Comparison of ENCODE assay signal across 16 cellular contexts in genomic region chr5:168637793-168638192, GRCh38. TPM values are rescaled to one million over a fixed set of nuclear protein-coding genes. Genes with fewer than 3 reads are reported as not detected.
DNase-seq lines count a peak whose midpoint lies in the region; ATAC-seq and TF ChIP-seq lines count a peak whose summit lies in the region.
"Had no signal": no experiment of that assay in that cellular context is flagged by ENCODE, and none has a peak within 500 bp of the region (broad histone marks: within the 10 kb centered on the region; RNA-seq: fewer than 3 reads in every experiment).

No MANE protein-coding gene starts in this region.

- no peak overlapping the region for H2BK15ac ChIP-seq in H9 (ENCODE audit: low read depth, low read length)

- no peak overlapping the region for H3K56ac ChIP-seq in H9 (ENCODE audit: insufficient read length, low read depth, low read length)

- no peak overlapping the region for H3K4me3 Mint-ChIP-seq in H9
- H3K4me3 Mint-ChIP-seq in stimulated activated memory B cell treated with anti-CD40 and anti-IgM and Interleukin-4, amounts not matched to agents 10 μg/mL and 1 μg/mL and 100 μg/mL, for 72 hours: no peak overlapping the region
- H3K4me3 Mint-ChIP-seq: CD14-positive monocyte; CD4-positive, alpha-beta memory T cell; GM23338 had no signal

- no peak overlapping the region for H3K18ac ChIP-seq in H9 (ENCODE audit: insufficient read length, low read depth, low read length)

- H3K14ac ChIP-seq in H9 (ENCODE audit: insufficient read depth, low read length): no peak overlapping the region

- H3K23me2 ChIP-seq in H9 (ENCODE audit: insufficient read length, low read depth, low read length, poor library complexity, severe bottlenecking): no peaks in the 10 kb centered on the region

- no peak for DNase-seq in H9
- DNase-seq in RWPE2 (ENCODE audit: low spot score): no peak
- DNase-seq in foreskin melanocyte: peak; percentile 10
- no peak for DNase-seq in tibial artery
- DNase-seq in left colon: no peak
- DNase-seq: 8988T; Calu3; CD4-positive, alpha-beta memory T cell; DMS79 treated with DMSO at 0.1 percent for 48 hours; GF-D8; H7 had no signal

- H3K4me2 ChIP-seq in H9 (ENCODE audit: insufficient read depth, insufficient read length, low read length): no peak overlapping the region
- H3K4me2 ChIP-seq: BLaER1, GM23338 had no signal

- H2AFZ ChIP-seq in H9 (ENCODE audit: low read length): no peak overlapping the region
- H2AFZ ChIP-seq: GM23338 had no signal

- no peak overlapping the region for H3T11ph ChIP-seq in H9 (ENCODE audit: low read length)

- peak overlapping the region in 2 of 3 experiments; percentile 39 to 66; a peak in 3 of 7 replicates for H3K27ac Mint-ChIP-seq in H9
- H3K27ac Mint-ChIP-seq in stimulated activated memory B cell treated with anti-CD40 and anti-IgM and Interleukin-4, amounts not matched to agents 10 μg/mL and 1 μg/mL and 100 μg/mL, for 72 hours: no peak overlapping the region
- H3K27ac Mint-ChIP-seq: CD14-positive monocyte; CD4-positive, alpha-beta memory T cell; GM23338 had no signal

- H2BK20ac ChIP-seq in H9 (ENCODE audit: low read depth, low read length, poor library complexity, severe bottlenecking): no peak overlapping the region

- WGBS in H9 (ENCODE audit: extremely low coverage, insufficient read length, low lambda C conversion rate): no CpG with 5 or more reads among the region's 1 CpG

- H2BK5ac ChIP-seq in H9 (ENCODE audit: insufficient read length, low read length): no peak overlapping the region

- no peaks in the 10 kb centered on the region for H4K20me1 ChIP-seq in H9 (ENCODE audit: control insufficient read depth, insufficient read depth, insufficient read length)
- H4K20me1 ChIP-seq: BLaER1 had no signal

- H3K4me1 Mint-ChIP-seq in H9: peaks cover 13 to 16% of the 10 kb centered on the region in 2 experiments
- no peaks in the 10 kb centered on the region for H3K4me1 Mint-ChIP-seq in stimulated activated memory B cell treated with anti-CD40 and anti-IgM and Interleukin-4, amounts not matched to agents 10 μg/mL and 1 μg/mL and 100 μg/mL, for 72 hours
- H3K4me1 Mint-ChIP-seq: CD14-positive monocyte; CD4-positive, alpha-beta memory T cell; GM23338 had no signal

- H3K27ac ChIP-seq in H9 (ENCODE audit: insufficient read length, low read depth, low read length) (no peak overlapping the region), RWPE2 (ENCODE audit: poor library complexity, severe bottlenecking) (no peak overlapping the region), tibial artery (no peak overlapping the region)
- H3K27ac ChIP-seq: BLaER1 had no signal

- H3K36me3 Mint-ChIP-seq in H9 (ENCODE audit: insufficient read depth in 1 of 3, low read depth in 3 of 3): peaks cover 0 to 17% (median 0%) of the 10 kb centered on the region in 3 experiments; a peak in 4 of 7 replicates
- H3K36me3 Mint-ChIP-seq in stimulated activated memory B cell treated with anti-CD40 and anti-IgM and Interleukin-4, amounts not matched to agents 10 μg/mL and 1 μg/mL and 100 μg/mL, for 72 hours: no peaks in the 10 kb centered on the region
- H3K36me3 Mint-ChIP-seq: CD14-positive monocyte; CD4-positive, alpha-beta memory T cell had no signal

- H2BK12ac ChIP-seq in H9 (ENCODE audit: insufficient read length, low read depth, low read length): no peak overlapping the region

- intact Hi-C loops in tibial artery (cut with DNase I; ENCODE audit: low total_unique reads) (no loop called here), left colon (cut with DNase I, micrococcal nuclease) (no loop called here)

- no peak overlapping the region for H3K4me3 ChIP-seq in RWPE2 (ENCODE audit: severe bottlenecking)
- no peak overlapping the region for H3K4me3 ChIP-seq in tibial artery
- H3K4me3 ChIP-seq: BLaER1, GM23338 had no signal

- H3K79me2 ChIP-seq in H9 (ENCODE audit: insufficient read depth, low read length): no peaks in the 10 kb centered on the region

- H3K4me1 ChIP-seq in H9 (ENCODE audit: insufficient read depth, low read length) (no peaks in the 10 kb centered on the region), RWPE2 (ENCODE audit: insufficient read depth, poor library complexity, severe bottlenecking) (no peaks in the 10 kb centered on the region), tibial artery (no peaks in the 10 kb centered on the region)
- H3K4me1 ChIP-seq: BLaER1 had no signal

- no peak overlapping the region for H3K23ac ChIP-seq in H9 (ENCODE audit: insufficient read length, low read depth, low read length)

- peaks cover 4% of the 10 kb centered on the region; the same call in 1 of the 2 replicates for H3K27me3 Mint-ChIP-seq in H9 (ENCODE audit: low read depth)
- no peaks in the 10 kb centered on the region for H3K27me3 Mint-ChIP-seq in stimulated activated memory B cell treated with anti-CD40 and anti-IgM and Interleukin-4, amounts not matched to agents 10 μg/mL and 1 μg/mL and 100 μg/mL, for 72 hours

- H2AK5ac ChIP-seq in H9 (ENCODE audit: insufficient read length, low read length): no peak overlapping the region

- ATAC-seq in RWPE2 (ENCODE audit: low read depth) (peak; percentile 12; the same call in 1 of the 3 replicates), GM19467 (IDR thresholded peaks at IDR 0.05; ENCODE audit: unreplicated experiment) (no peak), left colon (no peak)
- ATAC-seq in stimulated activated memory B cell treated with anti-CD40 and anti-IgM and Interleukin-4, amounts not matched to agents 10 μg/mL and 1 μg/mL and 100 μg/mL, for 72 hours: peak; percentile 31

- H4K5ac ChIP-seq in H9 (ENCODE audit: insufficient read length, low read depth, low read length): no peak overlapping the region

- H3K9me3 Mint-ChIP-seq in H9: peaks cover 18 to 24% of the 10 kb centered on the region in 2 experiments; a peak in 4 of 5 replicates
- H3K9me3 Mint-ChIP-seq in stimulated activated memory B cell treated with anti-CD40 and anti-IgM and Interleukin-4, amounts not matched to agents 10 μg/mL and 1 μg/mL and 100 μg/mL, for 72 hours: no peaks in the 10 kb centered on the region

- no peak overlapping the region for H3K4ac ChIP-seq in H9 (ENCODE audit: low read depth, low read length)

- H4K8ac ChIP-seq in H9 (replicated peaks; ENCODE audit: insufficient read length, low read depth, low read length): no peak overlapping the region

- H3K9me3 ChIP-seq in H9 (ENCODE audit: control insufficient read depth, low read depth, low read length) (no peaks in the 10 kb centered on the region), RWPE2 (ENCODE audit: severe bottlenecking) (no peaks in the 10 kb centered on the region), tibial artery (no peaks in the 10 kb centered on the region)
- H3K9me3 ChIP-seq: BLaER1 had no signal

- no peaks in the 10 kb centered on the region for H3K79me1 ChIP-seq in H9 (ENCODE audit: insufficient read depth, low read depth, low read length, poor library complexity, severe bottlenecking)

- H3K27me3 ChIP-seq in H9 (ENCODE audit: insufficient read depth, low read length) (no peaks in the 10 kb centered on the region), RWPE2 (ENCODE audit: insufficient read depth, poor library complexity, severe bottlenecking) (no peaks in the 10 kb centered on the region), tibial artery (no peaks in the 10 kb centered on the region)
- H3K27me3 ChIP-seq: BLaER1 had no signal

- TF ChIP-seq CTCF in H9 (conservative IDR thresholded peaks at IDR 0.05) (no peak), RWPE2 (IDR thresholded peaks at IDR 0.05; ENCODE audit: poor library complexity, severe bottlenecking) (no peak), tibial artery (IDR thresholded peaks at IDR 0.05) (no peak)

- no peak overlapping the region for H4K91ac ChIP-seq in H9 (ENCODE audit: insufficient read length, low read depth, low read length)

- H2BK120ac ChIP-seq in H9 (ENCODE audit: low read depth, low read length, poor library complexity, severe bottlenecking): no peak overlapping the region

- H3K9ac ChIP-seq in H9 (ENCODE audit: extremely low read depth, insufficient read length, low read length): no peak overlapping the region
- H3K9ac ChIP-seq: BLaER1 had no signal

- H3K36me3 ChIP-seq in RWPE2 (ENCODE audit: low read depth) (no peaks in the 10 kb centered on the region), tibial artery (no peaks in the 10 kb centered on the region)
- H3K36me3 ChIP-seq: BLaER1 had no signal

RNA-seq across cellular contexts. Expression of gene PANK3, which starts 58.6 kb away (rescaled TPM):
- total RNA-seq in H9 (2021): 79.4 and 82.6 TPM in 2 replicates
- total RNA-seq in left colon: 100 to 1,000 TPM; 142 to 166 TPM

Comparison
In these comparisons a context has a peak if more than half of its experiments do, and no peak if none do; other contexts are left out.
1. ATAC-seq: peak in RWPE2 (single experiment) and stimulated activated memory B cell treated with anti-CD40 and anti-IgM and Interleukin-4, amounts not matched to agents 10 μg/mL and 1 μg/mL and 100 μg/mL, for 72 hours (single experiment); none in GM19467 (single experiment) and left colon (single experiment).